ENCODE assay signal across 24 cellular contexts in genomic region chr13:93339550-93339949, GRCh38.
DNase-seq lines count a peak whose midpoint lies in the region; ATAC-seq, FAIRE-seq and TF ChIP-seq lines count a peak whose summit lies in the region.
"Had no signal": no experiment of that assay in that cellular context is flagged by ENCODE, and none has a peak within 500 bp of the region (broad histone marks: within the 10 kb centered on the region; RNA-seq: fewer than 3 reads in every experiment).

No MANE protein-coding gene starts in this region.

- no peak overlapping the region for H3K27ac ChIP-seq in A549
- no peak overlapping the region for H3K27ac ChIP-seq in SK-N-SH (ENCODE audit: low read depth in 2 of 2, low read length in 1 of 2)
- no peak overlapping the region for H3K27ac ChIP-seq in osteoblast (ENCODE audit: low read depth, low read length)
- H3K27ac ChIP-seq: BLaER1 treated with 17β-estradiol and CSF1 and Interleukin-3, amounts not matched to agents 10 nM and 100 nM had no signal

- TF ChIP-seq CTCF in A549 (IDR thresholded peaks at IDR 0.05) (no peak), SK-N-SH (IDR thresholded peaks at IDR 0.05) (no peak), osteoblast (IDR thresholded peaks at IDR 0.05; ENCODE audit: extremely low read depth, low read depth, low read length) (no peak)

- no peaks in the 10 kb centered on the region for H3K36me3 ChIP-seq in SK-N-SH (replicated peaks in 1 of 2; ENCODE audit: control insufficient read depth in 1 of 2, insufficient read depth in 2 of 2, low read length in 1 of 2)
- no peaks in the 10 kb centered on the region for H3K36me3 ChIP-seq in osteoblast (ENCODE audit: insufficient read depth, low read length)
- H3K36me3 ChIP-seq: BLaER1 treated with 17β-estradiol and CSF1 and Interleukin-3, amounts not matched to agents 10 nM and 100 nM had no signal

- POLR2A ChIA-PET in A549 (lab: Yijun Ruan, JAX): no interaction called here
- POLR2A ChIA-PET in SK-N-SH (lab: Yijun Ruan, JAX): no interaction called here

- H3K9me2 ChIP-seq in SK-N-SH: no peaks in the 10 kb centered on the region

- H2AFZ ChIP-seq in SK-N-SH (ENCODE audit: low read depth) (no peak overlapping the region), osteoblast (ENCODE audit: low read length) (no peak overlapping the region)

- DNase-seq in A549 (ENCODE audit: low read depth in 1 of 2, low spot score in 1 of 2) (no peak), SK-N-SH (no peak), left lobe of liver (ENCODE audit: low spot score) (no peak), osteoblast (ENCODE audit: insufficient read length, low spot score, missing footprints) (peak; percentile 56), C1 segment of cervical spinal cord (lab: John Stamatoyannopoulos, UW) (no peak), NCI-H82 (lab: John Stamatoyannopoulos, UW) (no peak)
- DNase-seq: 8988T; AML-193; CD4-positive, alpha-beta memory T cell; CD4-positive, CD25-positive, alpha-beta regulatory T cell; CD8-positive, alpha-beta memory T cell; COR-L47; DMS 273 treated with DMSO at 0.1 percent for 48 hours; DMS153; DMS53; DMS79; DND-41; EL; GDM1 had no signal

- ATAC-seq in A549: no peak
- peak; percentile 61 for ATAC-seq in left lobe of liver
- ATAC-seq in HG03097 (IDR thresholded peaks at IDR 0.05; ENCODE audit: low FRiP score, unreplicated experiment): no peak

- no peak for TF ChIP-seq POLR2A in A549 (IDR thresholded peaks at IDR 0.05; ENCODE audit: low read length)

- no peak for FAIRE-seq in A549 (lab: Jason Lieb, UNC)
- FAIRE-seq: A204.1, GM12891, GM19239 had no signal

- no peak for TF ChIP-seq RAD21 in A549 (conservative IDR thresholded peaks at IDR 0.05 in 1 of 2, IDR thresholded peaks at IDR 0.05 in 1 of 2)
- TF ChIP-seq RAD21 in SK-N-SH (IDR thresholded peaks at IDR 0.05; ENCODE audit: low read length): no peak

- TF ChIP-seq EP300 in A549 (IDR thresholded peaks at IDR 0.05): no peak
- no peak for TF ChIP-seq EP300 in SK-N-SH (IDR thresholded peaks at IDR 0.05; ENCODE audit: borderline replicate concordance in 1 of 2, low read depth in 1 of 2, low read length in 1 of 2)

- 35% methylated on average over 4 of the region's 4 CpGs for WGBS in A549 (ENCODE audit: missing lambda C conversion rate)
- WGBS in SK-N-SH (ENCODE audit: low lambda C conversion rate): 75% methylated on average over 4 of the region's 4 CpGs

- H4K20me1 ChIP-seq in SK-N-SH (ENCODE audit: insufficient read depth): no peaks in the 10 kb centered on the region
- H4K20me1 ChIP-seq in osteoblast (ENCODE audit: insufficient read depth, low read length): peaks cover 8% of the 10 kb centered on the region
- H4K20me1 ChIP-seq: BLaER1 treated with 17β-estradiol and CSF1 and Interleukin-3, amounts not matched to agents 10 nM and 100 nM had no signal

- H3K27me3 ChIP-seq in SK-N-SH (ENCODE audit: insufficient read depth): no peaks in the 10 kb centered on the region
- no peaks in the 10 kb centered on the region for H3K27me3 ChIP-seq in osteoblast (ENCODE audit: insufficient read depth, low read length)
- H3K27me3 ChIP-seq: BLaER1 treated with 17β-estradiol and CSF1 and Interleukin-3, amounts not matched to agents 10 nM and 100 nM had no signal

- H3K79me2 ChIP-seq in SK-N-SH (ENCODE audit: insufficient read depth): no peaks in the 10 kb centered on the region
- H3K79me2 ChIP-seq in osteoblast (ENCODE audit: insufficient read depth, low read length): peaks cover 2% of the 10 kb centered on the region

- H3K9me3 ChIP-seq in A549 (peaks cover 2% of the 10 kb centered on the region; the same call in 1 of the 3 replicates), SK-N-SH (no peaks in the 10 kb centered on the region), osteoblast (ENCODE audit: low read depth, low read length) (no peaks in the 10 kb centered on the region)

- no peaks in the 10 kb centered on the region for H3F3A ChIP-seq in SK-N-SH (replicated peaks; ENCODE audit: insufficient read depth)

- H3K9ac ChIP-seq in SK-N-SH: no peak overlapping the region
- H3K9ac ChIP-seq: BLaER1 treated with 17β-estradiol and CSF1 and Interleukin-3, amounts not matched to agents 10 nM and 100 nM had no signal

- H3K4me2 ChIP-seq in A549: no peak overlapping the region
- H3K4me2 ChIP-seq in SK-N-SH: no peak overlapping the region
- H3K4me2 ChIP-seq in osteoblast (ENCODE audit: insufficient read depth, low read length): no peak overlapping the region
- H3K4me2 ChIP-seq: BLaER1 treated with 17β-estradiol and CSF1 and Interleukin-3, amounts not matched to agents 10 nM and 100 nM had no signal

- H3K4me1 ChIP-seq in A549 (peaks cover 6% of the 10 kb centered on the region; the same call in 1 of the 3 replicates), SK-N-SH (ENCODE audit: control insufficient read depth in 1 of 2, insufficient read depth in 2 of 2, low read depth in 1 of 2, low read length in 1 of 2) (peaks cover 0 to 3% of the 10 kb centered on the region in 2 experiments; a peak in 1 of 4 replicates), osteoblast (ENCODE audit: insufficient read depth, low read length) (no peaks in the 10 kb centered on the region)
- H3K4me1 ChIP-seq: BLaER1 treated with 17β-estradiol and CSF1 and Interleukin-3, amounts not matched to agents 10 nM and 100 nM had no signal

- H3K4me3 ChIP-seq in A549 (no peak overlapping the region), SK-N-SH (ENCODE audit: low read depth in 2 of 2, low read length in 1 of 2) (no peak overlapping the region), osteoblast (ENCODE audit: insufficient read depth, low read length) (no peak overlapping the region)
- H3K4me3 ChIP-seq: BLaER1 treated with 17β-estradiol and CSF1 and Interleukin-3, amounts not matched to agents 10 nM and 100 nM had no signal

- CTCF ChIA-PET in A549 (lab: Yijun Ruan, JAX): interaction anchor here (0.9 kb wide), 1 partner anchor 59 kb away, joined by 3 read pairs; no protein-coding TSS in a partner anchor
- CTCF ChIA-PET in SK-N-SH (lab: Yijun Ruan, JAX): no interaction called here

TF ChIP-seq in A549, 52 proteins besides CTCF, POLR2A, EP300 and RAD21:
- no peak for TF ChIP-seq KDM5A (IDR thresholded peaks at IDR 0.05)
- TF ChIP-seq FOSL2 (IDR thresholded peaks at IDR 0.05): no peak
- peak; percentile 18; the same call in 1 of the 2 replicates for TF ChIP-seq FOSL2 (CRISPR knock-in tag; IDR thresholded peaks at IDR 0.05)

TF ChIP-seq in SK-N-SH, 30 proteins besides CTCF, POLR2A, EP300 and RAD21:
- peak; percentile 13; the same call in 1 of the 2 replicates for TF ChIP-seq PBX3 (IDR thresholded peaks at IDR 0.05)
- no peak for TF ChIP-seq FOXJ3 (CRISPR knock-in tag; IDR thresholded peaks at IDR 0.05)
TF ChIP-seq in SK-N-SH: peak in this region for 1.

Comparison
In these comparisons a context has a peak if more than half of its experiments do, and no peak if none do; other contexts are left out.
1. Of the 12 proteins assayed by ChIP-seq in both A549 and SK-N-SH: peak only in A549: none; only in SK-N-SH: PBX3; in both: none; in neither: 10; mixed calls (peak in some experiments, not most) for 1.